ENCODE assay signal across 14 cellular contexts in genomic region chr3:48502121-48502520, GRCh38. TPM values are rescaled to one million over a fixed set of nuclear protein-coding genes. Genes with fewer than 3 reads are reported as not detected.
DNase-seq lines count a peak whose midpoint lies in the region; ATAC-seq and TF ChIP-seq lines count a peak whose summit lies in the region.
"Had no signal": no experiment of that assay in that cellular context is flagged by ENCODE, and none has a peak within 500 bp of the region (broad histone marks: within the 10 kb centered on the region; RNA-seq: fewer than 3 reads in every experiment).

No MANE protein-coding gene starts in this region.

- no peaks in the 10 kb centered on the region for H3K27me3 ChIP-seq in naive thymus-derived CD4-positive, alpha-beta T cell (ENCODE audit: control insufficient read depth in 2 of 2, insufficient read depth in 2 of 2, low read length in 2 of 2)
- H3K27me3 ChIP-seq in tibial artery (no peaks in the 10 kb centered on the region), left lung (no peaks in the 10 kb centered on the region)
- H3K27me3 ChIP-seq: cardiac muscle cell, MG63 had no signal

- no peak for TF ChIP-seq CTCF in tibial artery (IDR thresholded peaks at IDR 0.05)
- no peak for TF ChIP-seq CTCF in left lung (IDR thresholded peaks at IDR 0.05)

- H3K27ac ChIP-seq in naive thymus-derived CD4-positive, alpha-beta T cell (ENCODE audit: low read depth, low read length), result peak overlapping the region; percentile 5
- H3K27ac ChIP-seq in tibial artery (peak overlapping the region; percentile 92 to 99), left lung (peak overlapping the region in 1 of 2 donors; percentile 97)
- H3K27ac ChIP-seq: cardiac muscle cell, HL-60 had no signal

- H3K27ac Mint-ChIP-seq in activated naive CD8-positive, alpha-beta T cell treated with anti-CD3 and anti-CD28 coated beads, Interleukin-2, amount 10 ng/mL, durations not matched to agents 7 days and 5 days, result peak overlapping the region; percentile 25
- H3K27ac Mint-ChIP-seq in naive thymus-derived CD4-positive, alpha-beta T cell, result peak overlapping the region; percentile 33 to 90 (median 75)

- CTCF ChIA-PET in naive thymus-derived CD4-positive, alpha-beta T cell (lab: Charles Lee), result interaction anchor here (1.4 kb wide), 1 partner anchor 101 kb away, joined by 5 read pairs; no protein-coding TSS in a partner anchor

- no peaks in the 10 kb centered on the region for H3K9me3 Mint-ChIP-seq in activated T-cell treated with anti-CD3 and anti-CD28 coated beads, Interleukin-2, amount 50 U/mL, for 4 hours
- no peaks in the 10 kb centered on the region for H3K9me3 Mint-ChIP-seq in activated naive CD8-positive, alpha-beta T cell treated with anti-CD3 and anti-CD28 coated beads, Interleukin-2, amount 10 ng/mL, durations not matched to agents 7 days and 5 days
- no peaks in the 10 kb centered on the region for H3K9me3 Mint-ChIP-seq in naive thymus-derived CD4-positive, alpha-beta T cell
- H3K9me3 Mint-ChIP-seq: stimulated activated naive CD8-positive, alpha-beta T cell treated with anti-CD3 and anti-CD28 coated beads, Interleukin-15, amount 100 ng/mL, for 72 hours had no signal

- peaks cover 0 to 7% (median 0%) of the 10 kb centered on the region in 3 experiments for H3K36me3 ChIP-seq in naive thymus-derived CD4-positive, alpha-beta T cell (ENCODE audit: control insufficient read depth in 2 of 3, insufficient read depth in 3 of 3, low read length in 3 of 3)
- peaks cover 6 to 32% (median 28%) of the 10 kb centered on the region in 3 donors for H3K36me3 ChIP-seq in tibial artery
- H3K36me3 ChIP-seq in left lung, result peaks cover 0 to 40% of the 10 kb centered on the region in 2 donors
- H3K36me3 ChIP-seq: cardiac muscle cell had no signal

- no peak for DNase-seq in activated T-cell treated with anti-CD3 and anti-CD28 coated beads, Interleukin-2, amount 50 U/mL, for 4 hours
- DNase-seq in activated T-cell treated with anti-CD3 and anti-CD28 coated beads for 4 hours (no peak), tibial artery (no peak), NCI-H226 (no peak), left lung (no peak), HUDEP-2 (lab: John Stamatoyannopoulos, UW; ENCODE audit: unreplicated experiment in 76 of 76) (no peak)
- DNase-seq in activated naive CD8-positive, alpha-beta T cell treated with anti-CD3 and anti-CD28 coated beads, Interleukin-2, amount 10 ng/mL, durations not matched to agents 7 days and 5 days, result no peak
- no peak for DNase-seq in naive thymus-derived CD4-positive, alpha-beta T cell
- DNase-seq: stimulated activated CD4-positive, alpha-beta T cell treated with anti-CD3 and anti-CD28 coated beads, Interleukin-2, amount 100 ng/mL, for 24 hours; stimulated activated naive CD8-positive, alpha-beta T cell treated with anti-CD3 and anti-CD28 coated beads, Interleukin-15, amount 100 ng/mL, for 72 hours had no signal

- H3K9me3 ChIP-seq in naive thymus-derived CD4-positive, alpha-beta T cell (ENCODE audit: control insufficient read depth in 2 of 3, low read length in 3 of 3), result no peaks in the 10 kb centered on the region
- H3K9me3 ChIP-seq in tibial artery (no peaks in the 10 kb centered on the region), left lung (no peaks in the 10 kb centered on the region)
- H3K9me3 ChIP-seq: MG63 had no signal

- intact Hi-C loops in naive thymus-derived CD4-positive, alpha-beta T cell (cut with micrococcal nuclease), result no loop called here
- intact Hi-C loops in tibial artery (cut with DNase I; ENCODE audit: low total_unique reads), result no loop called here
- intact Hi-C loops in left lung (cut with DNase I), result loop anchor here in 1 of 2 donors (5.0 kb wide), 1 partner anchor 35 kb away; a partner anchor contains a TSS

- H3K4me1 ChIP-seq in naive thymus-derived CD4-positive, alpha-beta T cell (ENCODE audit: control insufficient read depth in 2 of 2, insufficient read depth in 2 of 2, low read length in 2 of 2), result peaks cover 20 to 31% of the 10 kb centered on the region in 2 donors
- H3K4me1 ChIP-seq in tibial artery, result peaks cover 0 to 28% (median 22%) of the 10 kb centered on the region in 4 donors
- peaks cover 9 to 45% of the 10 kb centered on the region in 2 donors for H3K4me1 ChIP-seq in left lung

- no peaks in the 10 kb centered on the region for H3K27me3 Mint-ChIP-seq in activated T-cell treated with anti-CD3 and anti-CD28 coated beads, Interleukin-2, amount 50 U/mL, for 4 hours (ENCODE audit: low read depth)
- no peaks in the 10 kb centered on the region for H3K27me3 Mint-ChIP-seq in activated naive CD8-positive, alpha-beta T cell treated with anti-CD3 and anti-CD28 coated beads, Interleukin-2, amount 10 ng/mL, durations not matched to agents 7 days and 5 days
- H3K27me3 Mint-ChIP-seq in naive thymus-derived CD4-positive, alpha-beta T cell, result no peaks in the 10 kb centered on the region
- H3K27me3 Mint-ChIP-seq: stimulated activated naive CD8-positive, alpha-beta T cell treated with anti-CD3 and anti-CD28 coated beads, Interleukin-15, amount 100 ng/mL, for 72 hours had no signal

- H3K4me1 Mint-ChIP-seq in activated T-cell treated with anti-CD3 and anti-CD28 coated beads, Interleukin-2, amount 50 U/mL, for 4 hours (ENCODE audit: low read depth), result peaks cover 50% of the 10 kb centered on the region
- H3K4me1 Mint-ChIP-seq in activated naive CD8-positive, alpha-beta T cell treated with anti-CD3 and anti-CD28 coated beads, Interleukin-2, amount 10 ng/mL, durations not matched to agents 7 days and 5 days, result peaks cover 42% of the 10 kb centered on the region
- H3K4me1 Mint-ChIP-seq in naive thymus-derived CD4-positive, alpha-beta T cell, result peaks cover 34 to 64% (median 54%) of the 10 kb centered on the region in 7 donors

- POLR2A ChIA-PET in activated naive CD8-positive, alpha-beta T cell treated with anti-CD3 and anti-CD28 coated beads, Interleukin-2, amount 10 ng/mL, durations not matched to agents 7 days and 5 days (lab: Charles Lee), result interaction anchor here (0.6 to 3.6 kb wide), 4 partner anchors 14 to 56 kb away, joined by 3 to 28 read pairs (median 6); partner anchors contain the start of gene ATRIP
- POLR2A ChIA-PET in naive thymus-derived CD4-positive, alpha-beta T cell (lab: Charles Lee), result interaction anchor here (1.1 kb wide), 1 partner anchor 13 kb away, joined by 4 read pairs; no protein-coding TSS in a partner anchor

- ATAC-seq in activated T-cell treated with anti-CD3 and anti-CD28 coated beads, Interleukin-2, amount 50 U/mL, for 4 hours, result no peak
- ATAC-seq in activated naive CD8-positive, alpha-beta T cell treated with anti-CD3 and anti-CD28 coated beads, Interleukin-2, amount 10 ng/mL, durations not matched to agents 7 days and 5 days (ENCODE audit: low read depth), result no peak
- ATAC-seq in naive thymus-derived CD4-positive, alpha-beta T cell, result no peak
- ATAC-seq in left lung, result no peak
- ATAC-seq: PC-3; stimulated activated naive CD8-positive, alpha-beta T cell treated with anti-CD3 and anti-CD28 coated beads, Interleukin-15, amount 100 ng/mL, for 72 hours had no signal

- H3K4me3 Mint-ChIP-seq in activated T-cell treated with anti-CD3 and anti-CD28 coated beads, Interleukin-2, amount 50 U/mL, for 4 hours, result peak overlapping the region; percentile 84
- H3K4me3 Mint-ChIP-seq in activated naive CD8-positive, alpha-beta T cell treated with anti-CD3 and anti-CD28 coated beads, Interleukin-2, amount 10 ng/mL, durations not matched to agents 7 days and 5 days, result peak overlapping the region; percentile 74
- H3K4me3 Mint-ChIP-seq in naive thymus-derived CD4-positive, alpha-beta T cell, result peak overlapping the region; percentile 15 to 87 (median 82)

- no peak overlapping the region for H3K4me3 ChIP-seq in naive thymus-derived CD4-positive, alpha-beta T cell (ENCODE audit: low read length)
- H3K4me3 ChIP-seq in tibial artery (no peak overlapping the region), left lung (peak overlapping the region in 1 of 2 donors; percentile 71)
- H3K4me3 ChIP-seq: cardiac muscle cell, MG63 had no signal

- peaks cover 10% of the 10 kb centered on the region for H3K36me3 Mint-ChIP-seq in activated T-cell treated with anti-CD3 and anti-CD28 coated beads, Interleukin-2, amount 50 U/mL, for 4 hours (ENCODE audit: insufficient read depth)
- peaks cover 26% of the 10 kb centered on the region for H3K36me3 Mint-ChIP-seq in activated naive CD8-positive, alpha-beta T cell treated with anti-CD3 and anti-CD28 coated beads, Interleukin-2, amount 10 ng/mL, durations not matched to agents 7 days and 5 days
- peaks cover 0 to 26% (median 13%) of the 10 kb centered on the region in 5 donors for H3K36me3 Mint-ChIP-seq in naive thymus-derived CD4-positive, alpha-beta T cell

RNA-seq across cellular contexts. Expression of gene SHISA5, which starts 1.9 kb away (rescaled TPM):
- 10 to 100 TPM; 59.9 to 88.8 (median 62.7) TPM for total RNA-seq in activated T-cell treated with anti-CD3 and anti-CD28 coated beads, Interleukin-2, amount 50 U/mL, for 4 hours
- total RNA-seq in activated naive CD8-positive, alpha-beta T cell treated with anti-CD3 and anti-CD28 coated beads, Interleukin-2, amount 10 ng/mL, durations not matched to agents 7 days and 5 days, result 100 to 1,000 TPM; 215 to 224 TPM
- 100 to 1,000 TPM; 147 to 236 (median 182) TPM for total RNA-seq in naive thymus-derived CD4-positive, alpha-beta T cell
- polyA plus RNA-seq in naive thymus-derived CD4-positive, alpha-beta T cell, result 100 to 1,000 TPM; 348 to 383 TPM
- total RNA-seq in left lung, result 100 to 1,000 TPM; 179 to 206 TPM

RNA-seq across cellular contexts. Expression of gene PFKFB4, which starts 54.5 kb away (rescaled TPM):
- under 1 TPM; 0.65 to 0.92 (median 0.78) TPM for total RNA-seq in activated T-cell treated with anti-CD3 and anti-CD28 coated beads, Interleukin-2, amount 50 U/mL, for 4 hours
- 10 to 100 TPM; 56.8 to 60.7 TPM for total RNA-seq in activated naive CD8-positive, alpha-beta T cell treated with anti-CD3 and anti-CD28 coated beads, Interleukin-2, amount 10 ng/mL, durations not matched to agents 7 days and 5 days
- total RNA-seq in naive thymus-derived CD4-positive, alpha-beta T cell, result 10 to 100 TPM in 2 of 5 experiments, 1 to 10 TPM in 3; 3.0 to 64.2 (median 3.7) TPM
- 1 to 10 TPM; 2.6 to 3.4 TPM for polyA plus RNA-seq in naive thymus-derived CD4-positive, alpha-beta T cell
- 10 to 100 TPM in 1 of 2 donors, 1 to 10 TPM in 1; 7.8 to 16.1 TPM for total RNA-seq in left lung

RNA-seq across cellular contexts. Expression of gene ATRIP, which starts 55.6 kb away (rescaled TPM):
- 10 to 100 TPM; 17.3 to 17.6 (median 17.5) TPM for total RNA-seq in activated T-cell treated with anti-CD3 and anti-CD28 coated beads, Interleukin-2, amount 50 U/mL, for 4 hours
- total RNA-seq in activated naive CD8-positive, alpha-beta T cell treated with anti-CD3 and anti-CD28 coated beads, Interleukin-2, amount 10 ng/mL, durations not matched to agents 7 days and 5 days, result 10 to 100 TPM; 17.0 to 19.9 TPM
- total RNA-seq in naive thymus-derived CD4-positive, alpha-beta T cell, result 10 to 100 TPM in 3 of 5 experiments, 1 to 10 TPM in 2; 7.9 to 14.2 (median 12.5) TPM
- 10 to 100 TPM; 10.7 to 16.2 TPM for polyA plus RNA-seq in naive thymus-derived CD4-positive, alpha-beta T cell
- total RNA-seq in left lung, result 1 to 10 TPM; 7.4 to 9.9 TPM
